2 cellular contexts compared by ENCODE assay signal in the genomic region with DNA sequence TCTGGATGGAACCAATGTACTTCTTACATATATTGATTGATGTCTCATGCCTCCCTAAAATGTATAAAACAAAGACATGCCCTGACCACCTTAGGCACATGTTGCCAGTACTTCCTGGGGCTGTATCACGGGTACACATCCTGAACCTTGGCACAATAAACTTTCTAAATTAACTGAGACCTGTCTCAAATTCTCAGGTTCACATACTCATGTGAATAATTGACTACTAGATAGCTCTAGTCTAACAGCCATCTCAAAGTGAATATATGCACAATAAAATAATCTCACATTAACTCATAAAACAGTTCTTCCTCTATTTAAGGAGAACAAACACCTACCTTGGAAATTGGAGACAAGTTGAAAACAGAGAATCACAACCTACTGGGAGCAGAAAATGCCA.
TF ChIP-seq lines count a peak whose summit lies in the region.

No MANE protein-coding gene starts in this region.

TF ChIP-seq in WTC11, 78 proteins besides CTCF, POLR2A, EP300 and RAD21 (continued from another document):
- TF ChIP-seq, protein P1, sequence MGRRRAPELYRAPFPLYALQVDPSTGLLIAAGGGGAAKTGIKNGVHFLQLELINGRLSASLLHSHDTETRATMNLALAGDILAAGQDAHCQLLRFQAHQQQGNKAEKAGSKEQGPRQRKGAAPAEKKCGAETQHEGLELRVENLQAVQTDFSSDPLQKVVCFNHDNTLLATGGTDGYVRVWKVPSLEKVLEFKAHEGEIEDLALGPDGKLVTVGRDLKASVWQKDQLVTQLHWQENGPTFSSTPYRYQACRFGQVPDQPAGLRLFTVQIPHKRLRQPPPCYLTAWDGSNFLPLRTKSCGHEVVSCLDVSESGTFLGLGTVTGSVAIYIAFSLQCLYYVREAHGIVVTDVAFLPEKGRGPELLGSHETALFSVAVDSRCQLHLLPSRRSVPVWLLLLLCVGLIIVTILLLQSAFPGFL (CRISPR knock-in tag; IDR thresholded peaks at IDR 0.05; ENCODE audit: borderline replicate concordance): no peak
- TF ChIP-seq NR1H2 (CRISPR knock-in tag; IDR thresholded peaks at IDR 0.05) (no peak), RELA (CRISPR knock-in tag; IDR thresholded peaks at IDR 0.05; ENCODE audit: borderline replicate concordance) (no peak), ZNF219 (CRISPR knock-in tag; IDR thresholded peaks at IDR 0.05; ENCODE audit: borderline replicate concordance) (no peak), FOXP1 (CRISPR knock-in tag; IDR thresholded peaks at IDR 0.05; ENCODE audit: borderline replicate concordance) (no peak), CREM (CRISPR knock-in tag; IDR thresholded peaks at IDR 0.05) (no peak), OVOL2 (CRISPR knock-in tag; IDR thresholded peaks at IDR 0.05; ENCODE audit: borderline replicate concordance) (no peak), USF2 (CRISPR knock-in tag; IDR thresholded peaks at IDR 0.05) (no peak)
- TF ChIP-seq, protein P2, sequence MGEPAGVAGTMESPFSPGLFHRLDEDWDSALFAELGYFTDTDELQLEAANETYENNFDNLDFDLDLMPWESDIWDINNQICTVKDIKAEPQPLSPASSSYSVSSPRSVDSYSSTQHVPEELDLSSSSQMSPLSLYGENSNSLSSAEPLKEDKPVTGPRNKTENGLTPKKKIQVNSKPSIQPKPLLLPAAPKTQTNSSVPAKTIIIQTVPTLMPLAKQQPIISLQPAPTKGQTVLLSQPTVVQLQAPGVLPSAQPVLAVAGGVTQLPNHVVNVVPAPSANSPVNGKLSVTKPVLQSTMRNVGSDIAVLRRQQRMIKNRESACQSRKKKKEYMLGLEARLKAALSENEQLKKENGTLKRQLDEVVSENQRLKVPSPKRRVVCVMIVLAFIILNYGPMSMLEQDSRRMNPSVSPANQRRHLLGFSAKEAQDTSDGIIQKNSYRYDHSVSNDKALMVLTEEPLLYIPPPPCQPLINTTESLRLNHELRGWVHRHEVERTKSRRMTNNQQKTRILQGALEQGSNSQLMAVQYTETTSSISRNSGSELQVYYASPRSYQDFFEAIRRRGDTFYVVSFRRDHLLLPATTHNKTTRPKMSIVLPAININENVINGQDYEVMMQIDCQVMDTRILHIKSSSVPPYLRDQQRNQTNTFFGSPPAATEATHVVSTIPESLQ (CRISPR knock-in tag; IDR thresholded peaks at IDR 0.05): no peak

TF ChIP-seq in SK-N-SH treated with all-trans-retinoic acid at 6 μM for 48 hours, 23 proteins besides CTCF, POLR2A, EP300 and RAD21 (continued from another document):
- TF ChIP-seq OSR1 (CRISPR knock-in tag; IDR thresholded peaks at IDR 0.05) (no peak), ARNTL (CRISPR knock-in tag; IDR thresholded peaks at IDR 0.05; ENCODE audit: borderline replicate concordance, low read depth) (no peak), CSDC2 (CRISPR knock-in tag; IDR thresholded peaks at IDR 0.05) (no peak), PPARA (CRISPR knock-in tag; IDR thresholded peaks at IDR 0.05; ENCODE audit: borderline replicate concordance) (no peak), ZC3H10 (CRISPR knock-in tag; IDR thresholded peaks at IDR 0.05) (no peak), POU6F1 (CRISPR knock-in tag; IDR thresholded peaks at IDR 0.05; ENCODE audit: borderline replicate concordance, low read depth) (no peak), CREB5 (CRISPR knock-in tag; IDR thresholded peaks at IDR 0.05; ENCODE audit: low read depth) (no peak), TSHZ2 (CRISPR knock-in tag; IDR thresholded peaks at IDR 0.05) (no peak)
- TF ChIP-seq, protein P3, sequence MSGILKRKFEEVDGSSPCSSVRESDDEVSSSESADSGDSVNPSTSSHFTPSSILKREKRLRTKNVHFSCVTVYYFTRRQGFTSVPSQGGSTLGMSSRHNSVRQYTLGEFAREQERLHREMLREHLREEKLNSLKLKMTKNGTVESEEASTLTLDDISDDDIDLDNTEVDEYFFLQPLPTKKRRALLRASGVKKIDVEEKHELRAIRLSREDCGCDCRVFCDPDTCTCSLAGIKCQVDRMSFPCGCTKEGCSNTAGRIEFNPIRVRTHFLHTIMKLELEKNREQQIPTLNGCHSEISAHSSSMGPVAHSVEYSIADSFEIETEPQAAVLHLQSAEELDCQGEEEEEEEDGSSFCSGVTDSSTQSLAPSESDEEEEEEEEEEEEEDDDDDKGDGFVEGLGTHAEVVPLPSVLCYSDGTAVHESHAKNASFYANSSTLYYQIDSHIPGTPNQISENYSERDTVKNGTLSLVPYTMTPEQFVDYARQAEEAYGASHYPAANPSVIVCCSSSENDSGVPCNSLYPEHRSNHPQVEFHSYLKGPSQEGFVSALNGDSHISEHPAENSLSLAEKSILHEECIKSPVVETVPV (CRISPR knock-in tag; IDR thresholded peaks at IDR 0.05): no peak
